8 cellular contexts compared by ENCODE assay signal in the genomic region with DNA sequence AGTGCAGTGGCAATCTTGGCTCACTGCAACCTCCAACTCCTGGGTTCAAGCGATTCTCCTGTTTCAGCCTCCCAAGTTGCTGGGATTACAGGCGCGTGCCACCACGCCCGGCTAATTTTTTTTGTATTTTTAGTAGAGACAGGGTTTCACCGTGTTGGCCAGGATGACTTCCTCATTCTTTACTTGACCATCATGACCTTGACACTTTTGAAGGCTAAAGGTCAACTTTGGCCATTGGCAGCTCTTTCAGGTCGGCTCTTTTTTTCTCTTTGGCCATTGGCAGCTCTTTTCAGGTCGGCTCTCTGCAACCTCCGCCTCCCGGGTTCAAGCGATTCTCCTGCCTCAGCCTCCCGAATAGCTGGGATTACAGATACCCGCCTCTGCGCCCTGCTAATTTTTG. TPM values are rescaled to one million over a fixed set of nuclear protein-coding genes. Genes with fewer than 3 reads are reported as not detected.
"Had no signal": no experiment of that assay in that cellular context is flagged by ENCODE, and none has a peak within 500 bp of the region (broad histone marks: within the 10 kb centered on the region; RNA-seq: fewer than 3 reads in every experiment).

No MANE protein-coding gene starts in this region.

RNA-seq across cellular contexts. Expression of a gene that starts 37.8 kb away (rescaled TPM):
- total RNA-seq: LHCN-M2, MCF 10A, NCI-H460, OCI-LY7, Right ventricle myocardium inferior, RPMI7951, SJCRH30, SK-MEL-5 had no signal
